Comparison of ENCODE assay signal across 8 cellular contexts in the genomic region with DNA sequence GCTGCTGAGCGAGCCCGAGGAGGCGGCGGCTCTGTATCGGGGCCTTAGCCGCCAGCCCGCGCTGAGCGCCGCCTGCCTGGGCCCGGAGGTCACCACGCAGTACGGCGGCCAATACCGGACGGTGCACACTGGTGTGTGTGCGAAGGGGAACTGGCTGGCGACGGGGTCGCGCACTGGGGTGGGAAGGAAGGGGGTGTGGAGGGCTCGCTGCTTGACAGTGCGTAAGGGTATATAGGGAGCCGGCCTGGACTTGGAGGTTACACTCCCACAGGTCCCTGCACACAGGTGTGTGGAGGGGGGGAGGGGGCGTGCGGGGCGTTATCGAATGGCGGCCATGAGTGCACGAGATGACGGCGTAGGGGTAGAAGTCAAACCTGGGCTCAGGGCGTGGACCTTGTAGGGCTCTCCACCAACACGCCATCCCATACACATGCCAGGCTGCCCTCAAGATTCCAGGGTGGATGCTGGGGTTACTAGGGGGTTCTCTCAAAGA. TPM values are rescaled to one million over a fixed set of nuclear protein-coding genes. Genes with fewer than 3 reads are reported as not detected.
DNase-seq lines count a peak whose midpoint lies in the region; TF ChIP-seq lines count a peak whose summit lies in the region.

No MANE protein-coding gene starts in this region.

- H3K9ac ChIP-seq in HUES64 (ENCODE audit: low read depth, low read length) (peak overlapping the region; percentile 81), liver (ENCODE audit: low read depth in 1 of 2, low read length in 2 of 2) (peak overlapping the region in 1 of 2 donors; percentile 56)

- peak; percentile 25 for DNase-seq in stimulated activated CD4-positive, alpha-beta T cell treated with anti-CD3 and anti-CD28 coated beads, Interleukin-12 subunit alpha, Interleukin-12 subunit beta, amount 100 ng/mL, for 4 hours
- no peak for DNase-seq in stimulated activated CD4-positive, alpha-beta T cell treated with anti-CD3 and anti-CD28 coated beads, Interleukin-2, amount 100 ng/mL, for 48 hours
- peak in 1 of 2 donors; percentile 71 for DNase-seq in ascending aorta (ENCODE audit: low spot score in 2 of 2)
- DNase-seq in substantia nigra (lab: John Stamatoyannopoulos, UW) = no peak
- no peak for DNase-seq in HPDE6-E6E7 (ENCODE audit: extremely low spot score)
- DNase-seq in NCI-H2107 treated with DMSO at 0.1 percent for 48 hours (lab: John Stamatoyannopoulos, UW; ENCODE audit: unreplicated experiment) = no peak

- H3K4me1 ChIP-seq in HUES64 (ENCODE audit: insufficient read depth, low read length) (0 out of 2 replicates have a peak, but pooled peaks cover 2% of the 10 kb centered on the region), ascending aorta (peaks cover 0 to 17% of the 10 kb centered on the region in 2 donors), liver (ENCODE audit: control insufficient read depth in 4 of 4, insufficient read depth in 4 of 4, low read length in 3 of 4) (peaks cover 21 to 56% (median 38%) of the 10 kb centered on the region in 4 donors)

- peak overlapping the region; percentile 89 for H3K4me3 ChIP-seq in HUES64 (ENCODE audit: low read length)
- peak overlapping the region; percentile 78 for H3K4me3 ChIP-seq in ascending aorta
- peak overlapping the region; percentile 48 to 76 (median 66) for H3K4me3 ChIP-seq in liver (ENCODE audit: low read depth in 1 of 3, low read length in 3 of 3)

- H3K27ac ChIP-seq in HUES64 (ENCODE audit: low read depth, low read length) = peak overlapping the region; percentile 97
- H3K27ac ChIP-seq in ascending aorta = peak overlapping the region; percentile 93 to 95
- peak overlapping the region; percentile 84 to 91 for H3K27ac ChIP-seq in liver (ENCODE audit: low read depth in 1 of 2, low read length in 2 of 2)
- peak overlapping the region; percentile 89 for H3K27ac ChIP-seq in substantia nigra (ENCODE audit: low read depth, low read length, poor library complexity, severe bottlenecking)

- TF ChIP-seq RAD21 in liver (IDR thresholded peaks at IDR 0.05) = no peak

- H3K36me3 ChIP-seq in HUES64 (ENCODE audit: insufficient read depth, low read length) (peaks cover 42% of the 10 kb centered on the region), ascending aorta (peaks cover 34 to 42% of the 10 kb centered on the region in 2 donors), liver (ENCODE audit: control insufficient read depth in 4 of 4, insufficient read depth in 3 of 4, low read depth in 1 of 4, low read length in 3 of 4) (peaks cover 9 to 31% (median 16%) of the 10 kb centered on the region in 4 donors)

- H3K27me3 ChIP-seq in HUES64 (ENCODE audit: insufficient read depth, low read length) (no peaks in the 10 kb centered on the region), ascending aorta (no peaks in the 10 kb centered on the region), liver (ENCODE audit: control insufficient read depth in 4 of 4, insufficient read depth in 4 of 4, low read length in 3 of 4) (no peaks in the 10 kb centered on the region)

- 3% methylated on average over 32 of the region's 34 CpGs for WGBS in HUES64
- 4% methylated on average over 34 of the region's 34 CpGs for WGBS in liver

- H3K9me3 ChIP-seq in HUES64 (ENCODE audit: insufficient read depth, low read depth, low read length) = no peaks in the 10 kb centered on the region
- no peaks in the 10 kb centered on the region for H3K9me3 ChIP-seq in ascending aorta
- H3K9me3 ChIP-seq in liver (ENCODE audit: control insufficient read depth in 4 of 4, low read length in 3 of 4) = no peaks in the 10 kb centered on the region

- TF ChIP-seq CTCF in ascending aorta (IDR thresholded peaks at IDR 0.05) (peak in 1 of 3 experiments; percentile 7), liver (IDR thresholded peaks at IDR 0.05; ENCODE audit: low read depth, low read length, missing input control) (no peak)

- intact Hi-C loops in ascending aorta (cut with DNase I) = loop anchor here (1.0 kb wide), 3 partner anchors 50 to 135 kb away; partner anchors contain the start of gene BSN

TF ChIP-seq in liver, 16 proteins besides CTCF, POLR2A, EP300 and RAD21:
- TF ChIP-seq JUND (IDR thresholded peaks at IDR 0.05) (no peak), SP1 (IDR thresholded peaks at IDR 0.05) (no peak), EGR1 (IDR thresholded peaks at IDR 0.05; ENCODE audit: low read depth in 2 of 2) (no peak)

RNA-seq across cellular contexts. Expression of gene APEH, which starts 0.4 kb away (rescaled TPM):
- polyA plus RNA-seq in HUES64 (2013, experiment 1 of 2) = 106 TPM
- 112 TPM for polyA plus RNA-seq in HUES64 (2013, experiment 2 of 2)
- total RNA-seq in ascending aorta (79.5 TPM), liver (10 to 100 TPM; 91.3 to 94.1 TPM)
- polyA plus RNA-seq in liver = 10 to 100 TPM; 65.1 to 83.8 TPM

RNA-seq across cellular contexts. Expression of gene MST1, which starts 14.7 kb away (rescaled TPM):
- 5.4 TPM for polyA plus RNA-seq in HUES64 (2013, experiment 1 of 2)
- 5.4 TPM for polyA plus RNA-seq in HUES64 (2013, experiment 2 of 2)
- total RNA-seq in ascending aorta (12.6 TPM), liver (100 to 1,000 TPM; 262 to 551 TPM)
- polyA plus RNA-seq in liver = 100 to 1,000 TPM; 509 to 634 TPM

RNA-seq across cellular contexts. Expression of gene RNF123, which starts 14.8 kb away (rescaled TPM):
- polyA plus RNA-seq in HUES64 (2013, experiment 1 of 2) = 23.0 TPM
- 26.9 TPM for polyA plus RNA-seq in HUES64 (2013, experiment 2 of 2)
- total RNA-seq in ascending aorta (33.1 TPM), liver (100 to 1,000 TPM in 1 of 2 donors, 10 to 100 TPM in 1; 44.0 to 104 TPM)
- polyA plus RNA-seq in liver = 10 to 100 TPM; 34.3 to 36.4 TPM

RNA-seq across cellular contexts. Expression of gene AMIGO3, which starts 44.9 kb away (rescaled TPM):
- polyA plus RNA-seq in HUES64 (2013, experiment 1 of 2) = 1.9 TPM
- 3.0 TPM for polyA plus RNA-seq in HUES64 (2013, experiment 2 of 2)
- total RNA-seq in ascending aorta (0.43 TPM), liver (not detected)
- 1 to 10 TPM in 1 of 2 donors, under 1 TPM in 1; 0.11 to 1.1 TPM for polyA plus RNA-seq in liver

RNA-seq across cellular contexts. Expression of gene GMPPB, which starts 49.2 kb away (rescaled TPM):
- polyA plus RNA-seq in HUES64 (2013, experiment 1 of 2) = 20.6 TPM
- 17.6 TPM for polyA plus RNA-seq in HUES64 (2013, experiment 2 of 2)
- total RNA-seq in ascending aorta = 16.4 TPM
- total RNA-seq in liver = 10 to 100 TPM; 12.6 to 57.7 TPM
- polyA plus RNA-seq in liver = 10 to 100 TPM; 13.4 to 57.8 TPM

Comparison
In these comparisons a context has a peak if more than half of its experiments do, and no peak if none do; other contexts are left out.
1. RNA of gene MST1, which starts 14.7 kb away (total RNA-seq): 262 to 551 TPM in liver; 12.6 TPM in ascending aorta (single experiment); every median in the first group is over 10 times any median in the second.
2. Peak in every context shown above with its lines, with median percentiles within 50 percentile points of each other: H3K27ac ChIP-seq and H3K4me3 ChIP-seq.